1 cellular context compared by ENCODE assay signal in the genomic region with DNA sequence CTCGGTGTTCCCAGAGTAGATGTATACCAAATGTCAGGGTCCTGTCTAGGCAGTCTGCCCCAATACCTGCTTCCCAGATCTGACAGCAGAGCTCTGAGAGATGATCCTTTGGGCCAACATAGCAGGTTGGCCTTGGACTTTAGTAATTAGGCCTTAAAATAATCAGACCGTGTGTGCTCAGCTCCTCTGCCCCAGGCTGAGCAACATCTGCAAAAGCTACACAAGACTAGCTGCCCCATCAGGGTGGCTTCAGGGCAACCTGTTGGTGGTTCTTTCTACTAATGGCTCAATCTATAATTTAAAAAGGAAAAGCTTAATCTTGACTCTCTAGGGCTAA.
A peak's percentile ranks its signal among the peaks of the same experiment; 100 is the strongest.
TF ChIP-seq lines count a peak whose summit lies in the region.

No MANE protein-coding gene starts in this region.

TF ChIP-seq in HepG2, 621 proteins besides CTCF, POLR2A, EP300 and RAD21 (continued from another document and continues in another):
- TF ChIP-seq ZNF318 (CRISPR knock-in tag; IDR thresholded peaks at IDR 0.05) (no peak), TBL1XR1 (IDR thresholded peaks at IDR 0.05; ENCODE audit: borderline replicate concordance, low read length, partially characterized antibody) (no peak), HNRNPUL1 (IDR thresholded peaks at IDR 0.05; ENCODE audit: low read depth, low read length) (no peak), NCOA1 (CRISPR knock-in tag; IDR thresholded peaks at IDR 0.05) (no peak), HNRNPL (IDR thresholded peaks at IDR 0.05; ENCODE audit: low read depth, low read length) (no peak), ZNF605 (CRISPR knock-in tag; IDR thresholded peaks at IDR 0.05) (no peak), CBX5 (CRISPR knock-in tag; IDR thresholded peaks at IDR 0.05; ENCODE audit: borderline replicate concordance) (no peak), ZNF720 (CRISPR knock-in tag; IDR thresholded peaks at IDR 0.05) (no peak), ZFY (CRISPR knock-in tag; IDR thresholded peaks at IDR 0.05) (peak; percentile 25; the same call in 1 of the 2 replicates), MXD4 (CRISPR knock-in tag; IDR thresholded peaks at IDR 0.05) (no peak), STAT5B (CRISPR knock-in tag; IDR thresholded peaks at IDR 0.05) (no peak), ZBTB26 (CRISPR knock-in tag; IDR thresholded peaks at IDR 0.05; ENCODE audit: borderline replicate concordance) (no peak), KLF9 (CRISPR knock-in tag; IDR thresholded peaks at IDR 0.05; ENCODE audit: low read depth) (no peak), MAZ (IDR thresholded peaks at IDR 0.05; ENCODE audit: borderline replicate concordance, low read depth, low read length) (no peak), MAZ (CRISPR knock-in tag; IDR thresholded peaks at IDR 0.05; ENCODE audit: low read depth) (no peak), NCOR1 (IDR thresholded peaks at IDR 0.05; ENCODE audit: borderline replicate concordance, low read length) (no peak), TBP (CRISPR knock-in tag; IDR thresholded peaks at IDR 0.05) (no peak), ZFP36L1 (CRISPR knock-in tag; IDR thresholded peaks at IDR 0.05) (no peak), HDAC6 (IDR thresholded peaks at IDR 0.05; ENCODE audit: low read depth, low read length) (no peak), ARID5B (CRISPR knock-in tag; IDR thresholded peaks at IDR 0.05) (peak; percentile 46), ZNF143 (CRISPR knock-in tag; IDR thresholded peaks at IDR 0.05) (no peak), NAIF1 (CRISPR knock-in tag; IDR thresholded peaks at IDR 0.05; ENCODE audit: borderline replicate concordance) (no peak), HHEX (CRISPR knock-in tag; IDR thresholded peaks at IDR 0.05) (no peak), ZNF556 (CRISPR knock-in tag; IDR thresholded peaks at IDR 0.05; ENCODE audit: borderline replicate concordance) (no peak), TBX2 (CRISPR knock-in tag; IDR thresholded peaks at IDR 0.05; ENCODE audit: borderline replicate concordance) (0 out of 2 replicates have a peak, but pooled peaks have one; percentile 30), HNF4G (IDR thresholded peaks at IDR 0.05; ENCODE audit: borderline replicate concordance, low read depth, low read length) (0 out of 2 replicates have a peak, but pooled peaks have one; percentile 21), HNF4G (CRISPR knock-in tag; IDR thresholded peaks at IDR 0.05; ENCODE audit: borderline replicate concordance, low read depth) (no peak), PHF8 (CRISPR knock-in tag; IDR thresholded peaks at IDR 0.05) (no peak)
- TF ChIP-seq, protein P1, sequence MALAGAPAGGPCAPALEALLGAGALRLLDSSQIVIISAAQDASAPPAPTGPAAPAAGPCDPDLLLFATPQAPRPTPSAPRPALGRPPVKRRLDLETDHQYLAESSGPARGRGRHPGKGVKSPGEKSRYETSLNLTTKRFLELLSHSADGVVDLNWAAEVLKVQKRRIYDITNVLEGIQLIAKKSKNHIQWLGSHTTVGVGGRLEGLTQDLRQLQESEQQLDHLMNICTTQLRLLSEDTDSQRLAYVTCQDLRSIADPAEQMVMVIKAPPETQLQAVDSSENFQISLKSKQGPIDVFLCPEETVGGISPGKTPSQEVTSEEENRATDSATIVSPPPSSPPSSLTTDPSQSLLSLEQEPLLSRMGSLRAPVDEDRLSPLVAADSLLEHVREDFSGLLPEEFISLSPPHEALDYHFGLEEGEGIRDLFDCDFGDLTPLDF (CRISPR knock-in tag; IDR thresholded peaks at IDR 0.05), result no peak
- TF ChIP-seq, protein P2, sequence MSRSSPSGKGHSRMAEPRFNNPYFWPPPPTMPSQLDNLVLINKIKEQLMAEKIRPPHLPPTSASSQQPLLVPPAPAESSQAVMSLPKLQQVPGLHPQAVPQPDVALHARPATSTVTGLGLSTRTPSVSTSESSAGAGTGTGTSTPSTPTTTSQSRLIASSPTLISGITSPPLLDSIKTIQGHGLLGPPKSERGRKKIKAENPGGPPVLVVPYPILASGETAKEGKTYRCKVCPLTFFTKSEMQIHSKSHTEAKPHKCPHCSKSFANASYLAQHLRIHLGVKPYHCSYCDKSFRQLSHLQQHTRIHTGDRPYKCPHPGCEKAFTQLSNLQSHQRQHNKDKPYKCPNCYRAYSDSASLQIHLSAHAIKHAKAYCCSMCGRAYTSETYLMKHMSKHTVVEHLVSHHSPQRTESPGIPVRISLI (CRISPR knock-in tag; IDR thresholded peaks at IDR 0.05; ENCODE audit: borderline replicate concordance), result no peak
- TF ChIP-seq, protein P3, sequence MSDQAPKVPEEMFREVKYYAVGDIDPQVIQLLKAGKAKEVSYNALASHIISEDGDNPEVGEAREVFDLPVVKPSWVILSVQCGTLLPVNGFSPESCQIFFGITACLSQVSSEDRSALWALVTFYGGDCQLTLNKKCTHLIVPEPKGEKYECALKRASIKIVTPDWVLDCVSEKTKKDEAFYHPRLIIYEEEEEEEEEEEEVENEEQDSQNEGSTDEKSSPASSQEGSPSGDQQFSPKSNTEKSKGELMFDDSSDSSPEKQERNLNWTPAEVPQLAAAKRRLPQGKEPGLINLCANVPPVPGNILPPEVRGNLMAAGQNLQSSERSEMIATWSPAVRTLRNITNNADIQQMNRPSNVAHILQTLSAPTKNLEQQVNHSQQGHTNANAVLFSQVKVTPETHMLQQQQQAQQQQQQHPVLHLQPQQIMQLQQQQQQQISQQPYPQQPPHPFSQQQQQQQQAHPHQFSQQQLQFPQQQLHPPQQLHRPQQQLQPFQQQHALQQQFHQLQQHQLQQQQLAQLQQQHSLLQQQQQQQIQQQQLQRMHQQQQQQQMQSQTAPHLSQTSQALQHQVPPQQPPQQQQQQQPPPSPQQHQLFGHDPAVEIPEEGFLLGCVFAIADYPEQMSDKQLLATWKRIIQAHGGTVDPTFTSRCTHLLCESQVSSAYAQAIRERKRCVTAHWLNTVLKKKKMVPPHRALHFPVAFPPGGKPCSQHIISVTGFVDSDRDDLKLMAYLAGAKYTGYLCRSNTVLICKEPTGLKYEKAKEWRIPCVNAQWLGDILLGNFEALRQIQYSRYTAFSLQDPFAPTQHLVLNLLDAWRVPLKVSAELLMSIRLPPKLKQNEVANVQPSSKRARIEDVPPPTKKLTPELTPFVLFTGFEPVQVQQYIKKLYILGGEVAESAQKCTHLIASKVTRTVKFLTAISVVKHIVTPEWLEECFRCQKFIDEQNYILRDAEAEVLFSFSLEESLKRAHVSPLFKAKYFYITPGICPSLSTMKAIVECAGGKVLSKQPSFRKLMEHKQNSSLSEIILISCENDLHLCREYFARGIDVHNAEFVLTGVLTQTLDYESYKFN (CRISPR knock-in tag; conservative IDR thresholded peaks at IDR 0.05), result peak; percentile 67
- TF ChIP-seq, protein P4, sequence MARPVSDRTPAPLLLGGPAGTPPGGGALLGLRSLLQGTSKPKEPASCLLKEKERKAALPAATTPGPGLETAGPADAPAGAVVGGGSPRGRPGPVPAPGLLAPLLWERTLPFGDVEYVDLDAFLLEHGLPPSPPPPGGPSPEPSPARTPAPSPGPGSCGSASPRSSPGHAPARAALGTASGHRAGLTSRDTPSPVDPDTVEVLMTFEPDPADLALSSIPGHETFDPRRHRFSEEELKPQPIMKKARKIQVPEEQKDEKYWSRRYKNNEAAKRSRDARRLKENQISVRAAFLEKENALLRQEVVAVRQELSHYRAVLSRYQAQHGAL (CRISPR knock-in tag; IDR thresholded peaks at IDR 0.05; ENCODE audit: not compliant biosample characterization), result no peak
- TF ChIP-seq, protein P5, sequence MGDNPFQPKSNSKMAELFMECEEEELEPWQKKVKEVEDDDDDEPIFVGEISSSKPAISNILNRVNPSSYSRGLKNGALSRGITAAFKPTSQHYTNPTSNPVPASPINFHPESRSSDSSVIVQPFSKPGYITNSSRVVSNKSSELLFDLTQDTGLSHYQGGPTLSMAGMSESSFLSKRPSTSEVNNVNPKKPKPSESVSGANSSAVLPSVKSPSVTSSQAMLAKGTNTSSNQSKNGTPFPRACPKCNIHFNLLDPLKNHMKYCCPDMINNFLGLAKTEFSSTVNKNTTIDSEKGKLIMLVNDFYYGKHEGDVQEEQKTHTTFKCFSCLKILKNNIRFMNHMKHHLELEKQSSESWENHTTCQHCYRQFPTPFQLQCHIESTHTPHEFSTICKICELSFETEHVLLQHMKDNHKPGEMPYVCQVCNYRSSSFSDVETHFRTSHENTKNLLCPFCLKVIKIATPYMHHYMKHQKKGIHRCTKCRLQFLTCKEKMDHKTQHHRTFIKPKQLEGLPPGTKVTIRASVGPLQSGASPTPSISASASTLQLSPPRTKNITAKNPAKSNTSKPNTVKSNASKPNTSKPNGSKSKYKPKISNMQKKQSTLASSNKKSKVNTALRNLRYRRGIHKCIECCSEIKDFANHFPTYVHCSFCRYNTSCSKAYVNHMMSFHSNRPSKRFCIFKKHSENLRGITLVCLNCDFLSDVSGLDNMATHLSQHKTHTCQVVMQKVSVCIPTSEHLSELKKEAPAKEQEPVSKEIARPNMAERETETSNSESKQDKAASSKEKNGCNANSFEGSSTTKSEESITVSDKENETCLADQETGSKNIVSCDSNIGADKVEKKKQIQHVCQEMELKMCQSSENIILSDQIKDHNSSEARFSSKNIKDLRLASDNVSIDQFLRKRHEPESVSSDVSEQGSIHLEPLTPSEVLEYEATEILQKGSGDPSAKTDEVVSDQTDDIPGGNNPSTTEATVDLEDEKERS (CRISPR knock-in tag; IDR thresholded peaks at IDR 0.05), result no peak
